Comparison of ENCODE assay signal across 24 cellular contexts in the genomic region with DNA sequence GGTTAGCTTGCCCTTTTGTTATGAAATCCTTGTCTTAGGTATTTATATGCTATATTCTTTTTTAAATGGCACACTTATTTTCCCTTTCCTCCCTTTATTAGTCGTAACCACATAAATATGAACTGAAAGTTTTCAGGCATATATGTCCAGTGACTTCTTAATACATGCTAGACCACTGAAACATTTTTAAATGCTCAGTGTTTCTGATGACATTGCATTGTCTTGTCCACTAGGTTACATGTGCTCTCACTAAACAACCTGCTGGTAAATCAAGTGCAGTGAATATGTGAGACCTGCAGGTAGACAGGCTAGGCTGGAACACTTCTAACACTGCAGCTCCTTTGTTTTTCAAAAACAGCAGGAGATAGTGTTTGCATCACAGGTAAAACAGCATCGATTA.
"Had no signal": no experiment of that assay in that cellular context is flagged by ENCODE, and none has a peak within 500 bp of the region (broad histone marks: within the 10 kb centered on the region; RNA-seq: fewer than 3 reads in every experiment).

No MANE protein-coding gene starts in this region.

- H3K27ac ChIP-seq: hepatocyte, neutrophil, spleen, tibial artery, upper lobe of right lung, vagina had no signal

- H3K4me1 ChIP-seq: spleen, tibial artery, upper lobe of right lung had no signal

- H3K9me3 Mint-ChIP-seq: nephron progenitor cell; stimulated activated memory B cell treated with anti-CD40 and anti-IgM and Interleukin-4, amounts not matched to agents 10 μg/mL and 1 μg/mL and 100 μg/mL, for 72 hours; stimulated activated naive CD8-positive, alpha-beta T cell treated with anti-CD3 and anti-CD28 coated beads, Interleukin-15, Interleukin-2, amounts not matched to agents 100 ng/mL and 50 ng/mL, for 24 hours had no signal

- DNase-seq: dermis blood vessel endothelial cell; erythroblast; foreskin melanocyte; head of caudate nucleus; left colon; left ventricle myocardium superior; mesenchymal stem cell; midbrain; naive B cell; nephron progenitor cell; posterior cingulate gyrus; spleen; stimulated activated CD4-positive, alpha-beta T cell treated with anti-CD3 and anti-CD28 coated beads, Interleukin-15, amount 100 ng/mL, for 24 hours; stimulated activated CD4-positive, alpha-beta T cell treated with anti-CD3 and anti-CD28 coated beads, Interleukin-1b, Interleukin-23, amount 100 ng/mL, for 48 hours; stimulated activated CD4-positive, alpha-beta T cell treated with anti-CD3 and anti-CD28 coated beads, Interleukin-4, amount 100 ng/mL, for 24 hours; tibial artery; upper lobe of right lung had no signal

- H3K27me3 Mint-ChIP-seq: naive B cell; stimulated activated memory B cell treated with anti-CD40 and anti-IgM and Interleukin-4, amounts not matched to agents 10 μg/mL and 1 μg/mL and 100 μg/mL, for 72 hours; stimulated activated naive CD8-positive, alpha-beta T cell treated with anti-CD3 and anti-CD28 coated beads, Interleukin-15, Interleukin-2, amounts not matched to agents 100 ng/mL and 50 ng/mL, for 24 hours had no signal

- H3K4me3 ChIP-seq: hepatocyte, lung, spleen, tibial artery, upper lobe of right lung, vagina had no signal

- H2AFZ ChIP-seq: hepatocyte had no signal

- H3K36me3 ChIP-seq: neutrophil, spleen, tibial artery, upper lobe of right lung, vagina had no signal

- H3K4me1 Mint-ChIP-seq: naive B cell; stimulated activated memory B cell treated with anti-CD40 and anti-IgM and Interleukin-4, amounts not matched to agents 10 μg/mL and 1 μg/mL and 100 μg/mL, for 72 hours had no signal

- H3K79me2 ChIP-seq: hepatocyte had no signal

- ATAC-seq: left colon; left ventricle myocardium superior; sciatic nerve; stimulated activated memory B cell treated with anti-CD40 and anti-IgM and Interleukin-4, amounts not matched to agents 10 μg/mL and 1 μg/mL and 100 μg/mL, for 72 hours; upper lobe of right lung had no signal

- H3K27me3 ChIP-seq: hepatocyte, neutrophil, spleen, tibial artery, upper lobe of right lung, vagina had no signal

- H3K4me3 Mint-ChIP-seq: naive B cell; nephron progenitor cell; stimulated activated memory B cell treated with anti-CD40 and anti-IgM and Interleukin-4, amounts not matched to agents 10 μg/mL and 1 μg/mL and 100 μg/mL, for 72 hours; stimulated activated naive CD8-positive, alpha-beta T cell treated with anti-CD3 and anti-CD28 coated beads, Interleukin-15, Interleukin-2, amounts not matched to agents 100 ng/mL and 50 ng/mL, for 24 hours had no signal

- H3K9me3 ChIP-seq: neutrophil, spleen, tibial artery, upper lobe of right lung, vagina had no signal

- H3K36me3 Mint-ChIP-seq: naive B cell; stimulated activated memory B cell treated with anti-CD40 and anti-IgM and Interleukin-4, amounts not matched to agents 10 μg/mL and 1 μg/mL and 100 μg/mL, for 72 hours had no signal

- H3K4me2 ChIP-seq: hepatocyte had no signal

- H3K27ac Mint-ChIP-seq: naive B cell; nephron progenitor cell; stimulated activated memory B cell treated with anti-CD40 and anti-IgM and Interleukin-4, amounts not matched to agents 10 μg/mL and 1 μg/mL and 100 μg/mL, for 72 hours; stimulated activated naive CD8-positive, alpha-beta T cell treated with anti-CD3 and anti-CD28 coated beads, Interleukin-15, Interleukin-2, amounts not matched to agents 100 ng/mL and 50 ng/mL, for 24 hours had no signal
